In the genomic region with DNA sequence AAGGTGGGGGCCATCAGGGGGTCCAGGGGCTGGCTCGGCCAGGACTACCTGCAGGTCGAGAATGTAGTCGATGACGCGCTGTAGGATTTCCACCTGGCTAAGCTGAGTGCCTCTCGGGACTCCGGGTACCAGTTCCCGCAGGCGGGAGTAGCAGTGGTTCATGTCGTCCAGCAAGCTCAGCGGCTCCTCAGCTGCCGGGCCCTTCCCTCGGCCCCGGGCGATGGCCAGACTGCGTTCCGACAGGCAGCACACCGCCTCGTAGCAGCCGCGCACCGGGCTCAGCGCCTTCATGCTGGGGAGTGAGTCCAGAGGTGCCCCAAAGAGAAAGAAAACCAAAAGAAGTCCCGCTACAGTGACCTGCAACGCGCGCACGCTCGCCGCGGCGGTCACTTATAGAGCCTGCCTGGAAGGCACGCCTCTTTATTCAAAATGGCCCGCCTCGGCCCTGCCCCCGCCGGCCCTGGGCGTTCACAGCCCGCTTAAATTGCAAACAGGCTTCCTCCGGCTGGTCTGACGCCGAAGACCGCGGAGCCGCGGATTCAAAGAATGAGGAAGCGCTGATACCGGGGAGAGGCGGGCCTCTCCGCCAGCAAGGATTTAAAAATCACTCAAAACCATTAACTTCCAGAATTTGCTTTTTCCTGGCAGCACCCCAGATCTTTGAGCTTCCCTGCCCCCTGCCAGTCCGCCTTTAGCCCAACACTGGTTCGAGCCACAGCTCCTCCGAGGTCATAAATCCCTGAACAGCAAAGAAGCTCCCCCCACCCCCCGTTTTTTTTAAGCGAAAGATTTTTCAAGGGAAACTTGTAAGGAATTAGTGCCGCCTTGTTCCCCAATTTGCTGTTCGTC, we compare ENCODE assay signal across 1 cellular context.
TF ChIP-seq lines count a peak whose summit lies in the region.

A gene with protein sequence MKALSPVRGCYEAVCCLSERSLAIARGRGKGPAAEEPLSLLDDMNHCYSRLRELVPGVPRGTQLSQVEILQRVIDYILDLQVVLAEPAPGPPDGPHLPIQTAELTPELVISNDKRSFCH (minus strand): TSS at position 366 of the 849 bp plus-strand sequence. CDS start 75 bp downstream, at position 291.

TF ChIP-seq in HepG2, 621 proteins besides CTCF, POLR2A, EP300 and RAD21 (continued from another document and continues in another):
- TF ChIP-seq, protein P1, sequence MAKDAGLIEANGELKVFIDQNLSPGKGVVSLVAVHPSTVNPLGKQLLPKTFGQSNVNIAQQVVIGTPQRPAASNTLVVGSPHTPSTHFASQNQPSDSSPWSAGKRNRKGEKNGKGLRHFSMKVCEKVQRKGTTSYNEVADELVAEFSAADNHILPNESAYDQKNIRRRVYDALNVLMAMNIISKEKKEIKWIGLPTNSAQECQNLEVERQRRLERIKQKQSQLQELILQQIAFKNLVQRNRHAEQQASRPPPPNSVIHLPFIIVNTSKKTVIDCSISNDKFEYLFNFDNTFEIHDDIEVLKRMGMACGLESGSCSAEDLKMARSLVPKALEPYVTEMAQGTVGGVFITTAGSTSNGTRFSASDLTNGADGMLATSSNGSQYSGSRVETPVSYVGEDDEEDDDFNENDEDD (CRISPR knock-in tag; IDR thresholded peaks at IDR 0.05; ENCODE audit: borderline replicate concordance), result peak; percentile 44; the same call in 1 of the 2 replicates
- no peak for TF ChIP-seq HOXA9 (CRISPR knock-in tag; IDR thresholded peaks at IDR 0.05; ENCODE audit: borderline replicate concordance)
- TF ChIP-seq GFI1 (CRISPR knock-in tag; IDR thresholded peaks at IDR 0.05; ENCODE audit: borderline replicate concordance), result peak; percentile 78
- TF ChIP-seq, protein P2, sequence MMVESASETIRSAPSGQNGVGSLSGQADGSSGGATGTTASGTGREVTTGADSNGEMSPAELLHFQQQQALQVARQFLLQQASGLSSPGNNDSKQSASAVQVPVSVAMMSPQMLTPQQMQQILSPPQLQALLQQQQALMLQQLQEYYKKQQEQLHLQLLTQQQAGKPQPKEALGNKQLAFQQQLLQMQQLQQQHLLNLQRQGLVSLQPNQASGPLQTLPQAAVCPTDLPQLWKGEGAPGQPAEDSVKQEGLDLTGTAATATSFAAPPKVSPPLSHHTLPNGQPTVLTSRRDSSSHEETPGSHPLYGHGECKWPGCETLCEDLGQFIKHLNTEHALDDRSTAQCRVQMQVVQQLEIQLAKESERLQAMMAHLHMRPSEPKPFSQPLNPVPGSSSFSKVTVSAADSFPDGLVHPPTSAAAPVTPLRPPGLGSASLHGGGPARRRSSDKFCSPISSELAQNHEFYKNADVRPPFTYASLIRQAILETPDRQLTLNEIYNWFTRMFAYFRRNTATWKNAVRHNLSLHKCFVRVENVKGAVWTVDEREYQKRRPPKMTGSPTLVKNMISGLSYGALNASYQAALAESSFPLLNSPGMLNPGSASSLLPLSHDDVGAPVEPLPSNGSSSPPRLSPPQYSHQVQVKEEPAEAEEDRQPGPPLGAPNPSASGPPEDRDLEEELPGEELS (CRISPR knock-in tag; IDR thresholded peaks at IDR 0.05), result peak; percentile 32; the same call in 1 of the 2 replicates
- TF ChIP-seq, protein P3, sequence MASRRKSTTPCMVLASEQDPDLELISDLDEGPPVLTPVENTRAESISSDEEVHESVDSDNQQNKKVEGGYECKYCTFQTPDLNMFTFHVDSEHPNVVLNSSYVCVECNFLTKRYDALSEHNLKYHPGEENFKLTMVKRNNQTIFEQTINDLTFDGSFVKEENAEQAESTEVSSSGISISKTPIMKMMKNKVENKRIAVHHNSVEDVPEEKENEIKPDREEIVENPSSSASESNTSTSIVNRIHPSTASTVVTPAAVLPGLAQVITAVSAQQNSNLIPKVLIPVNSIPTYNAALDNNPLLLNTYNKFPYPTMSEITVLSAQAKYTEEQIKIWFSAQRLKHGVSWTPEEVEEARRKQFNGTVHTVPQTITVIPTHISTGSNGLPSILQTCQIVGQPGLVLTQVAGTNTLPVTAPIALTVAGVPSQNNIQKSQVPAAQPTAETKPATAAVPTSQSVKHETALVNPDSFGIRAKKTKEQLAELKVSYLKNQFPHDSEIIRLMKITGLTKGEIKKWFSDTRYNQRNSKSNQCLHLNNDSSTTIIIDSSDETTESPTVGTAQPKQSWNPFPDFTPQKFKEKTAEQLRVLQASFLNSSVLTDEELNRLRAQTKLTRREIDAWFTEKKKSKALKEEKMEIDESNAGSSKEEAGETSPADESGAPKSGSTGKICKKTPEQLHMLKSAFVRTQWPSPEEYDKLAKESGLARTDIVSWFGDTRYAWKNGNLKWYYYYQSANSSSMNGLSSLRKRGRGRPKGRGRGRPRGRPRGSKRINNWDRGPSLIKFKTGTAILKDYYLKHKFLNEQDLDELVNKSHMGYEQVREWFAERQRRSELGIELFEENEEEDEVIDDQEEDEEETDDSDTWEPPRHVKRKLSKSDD (CRISPR knock-in tag; IDR thresholded peaks at IDR 0.05; ENCODE audit: low read depth), result no peak
- TF ChIP-seq, protein P4, sequence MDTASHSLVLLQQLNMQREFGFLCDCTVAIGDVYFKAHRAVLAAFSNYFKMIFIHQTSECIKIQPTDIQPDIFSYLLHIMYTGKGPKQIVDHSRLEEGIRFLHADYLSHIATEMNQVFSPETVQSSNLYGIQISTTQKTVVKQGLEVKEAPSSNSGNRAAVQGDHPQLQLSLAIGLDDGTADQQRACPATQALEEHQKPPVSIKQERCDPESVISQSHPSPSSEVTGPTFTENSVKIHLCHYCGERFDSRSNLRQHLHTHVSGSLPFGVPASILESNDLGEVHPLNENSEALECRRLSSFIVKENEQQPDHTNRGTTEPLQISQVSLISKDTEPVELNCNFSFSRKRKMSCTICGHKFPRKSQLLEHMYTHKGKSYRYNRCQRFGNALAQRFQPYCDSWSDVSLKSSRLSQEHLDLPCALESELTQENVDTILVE (CRISPR knock-in tag; IDR thresholded peaks at IDR 0.05), result peak; percentile 45; the same call in 1 of the 2 replicates
- no peak for TF ChIP-seq HNRNPL (IDR thresholded peaks at IDR 0.05; ENCODE audit: low read depth, low read length)
- peak; percentile 65; the same call in 1 of the 2 replicates for TF ChIP-seq SMAD3 (CRISPR knock-in tag; IDR thresholded peaks at IDR 0.05)
- 0 out of 2 replicates have a peak, but pooled peaks have one; percentile 52 for TF ChIP-seq ZSCAN29 (CRISPR knock-in tag; conservative IDR thresholded peaks at IDR 0.05)
- no peak for TF ChIP-seq ZKSCAN8 (CRISPR knock-in tag; IDR thresholded peaks at IDR 0.05; ENCODE audit: borderline replicate concordance)
- peak; percentile 82; the same call in 1 of the 3 replicates for TF ChIP-seq MXI1 (IDR thresholded peaks at IDR 0.05; ENCODE audit: borderline replicate concordance, low read depth, low read length)
- TF ChIP-seq, protein P5, sequence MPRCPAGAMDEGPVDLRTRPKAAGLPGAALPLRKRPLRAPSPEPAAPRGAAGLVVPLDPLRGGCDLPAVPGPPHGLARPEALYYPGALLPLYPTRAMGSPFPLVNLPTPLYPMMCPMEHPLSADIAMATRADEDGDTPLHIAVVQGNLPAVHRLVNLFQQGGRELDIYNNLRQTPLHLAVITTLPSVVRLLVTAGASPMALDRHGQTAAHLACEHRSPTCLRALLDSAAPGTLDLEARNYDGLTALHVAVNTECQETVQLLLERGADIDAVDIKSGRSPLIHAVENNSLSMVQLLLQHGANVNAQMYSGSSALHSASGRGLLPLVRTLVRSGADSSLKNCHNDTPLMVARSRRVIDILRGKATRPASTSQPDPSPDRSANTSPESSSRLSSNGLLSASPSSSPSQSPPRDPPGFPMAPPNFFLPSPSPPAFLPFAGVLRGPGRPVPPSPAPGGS (CRISPR knock-in tag; IDR thresholded peaks at IDR 0.05), result no peak
- TF ChIP-seq ATAD3A (CRISPR knock-in tag; IDR thresholded peaks at IDR 0.05), result no peak
- peak; percentile 9; the same call in 1 of the 2 replicates for TF ChIP-seq CEBPG (CRISPR knock-in tag; IDR thresholded peaks at IDR 0.05)
- TF ChIP-seq, protein P6, sequence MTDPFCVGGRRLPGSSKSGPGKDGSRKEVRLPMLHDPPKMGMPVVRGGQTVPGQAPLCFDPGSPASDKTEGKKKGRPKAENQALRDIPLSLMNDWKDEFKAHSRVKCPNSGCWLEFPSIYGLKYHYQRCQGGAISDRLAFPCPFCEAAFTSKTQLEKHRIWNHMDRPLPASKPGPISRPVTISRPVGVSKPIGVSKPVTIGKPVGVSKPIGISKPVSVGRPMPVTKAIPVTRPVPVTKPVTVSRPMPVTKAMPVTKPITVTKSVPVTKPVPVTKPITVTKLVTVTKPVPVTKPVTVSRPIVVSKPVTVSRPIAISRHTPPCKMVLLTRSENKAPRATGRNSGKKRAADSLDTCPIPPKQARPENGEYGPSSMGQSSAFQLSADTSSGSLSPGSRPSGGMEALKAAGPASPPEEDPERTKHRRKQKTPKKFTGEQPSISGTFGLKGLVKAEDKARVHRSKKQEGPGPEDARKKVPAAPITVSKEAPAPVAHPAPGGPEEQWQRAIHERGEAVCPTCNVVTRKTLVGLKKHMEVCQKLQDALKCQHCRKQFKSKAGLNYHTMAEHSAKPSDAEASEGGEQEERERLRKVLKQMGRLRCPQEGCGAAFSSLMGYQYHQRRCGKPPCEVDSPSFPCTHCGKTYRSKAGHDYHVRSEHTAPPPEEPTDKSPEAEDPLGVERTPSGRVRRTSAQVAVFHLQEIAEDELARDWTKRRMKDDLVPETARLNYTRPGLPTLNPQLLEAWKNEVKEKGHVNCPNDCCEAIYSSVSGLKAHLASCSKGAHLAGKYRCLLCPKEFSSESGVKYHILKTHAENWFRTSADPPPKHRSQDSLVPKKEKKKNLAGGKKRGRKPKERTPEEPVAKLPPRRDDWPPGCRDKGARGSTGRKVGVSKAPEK (CRISPR knock-in tag; IDR thresholded peaks at IDR 0.05; ENCODE audit: borderline replicate concordance), result no peak
- no peak for TF ChIP-seq ZNF34 (CRISPR knock-in tag; IDR thresholded peaks at IDR 0.05; ENCODE audit: borderline replicate concordance)
- TF ChIP-seq, protein P7, sequence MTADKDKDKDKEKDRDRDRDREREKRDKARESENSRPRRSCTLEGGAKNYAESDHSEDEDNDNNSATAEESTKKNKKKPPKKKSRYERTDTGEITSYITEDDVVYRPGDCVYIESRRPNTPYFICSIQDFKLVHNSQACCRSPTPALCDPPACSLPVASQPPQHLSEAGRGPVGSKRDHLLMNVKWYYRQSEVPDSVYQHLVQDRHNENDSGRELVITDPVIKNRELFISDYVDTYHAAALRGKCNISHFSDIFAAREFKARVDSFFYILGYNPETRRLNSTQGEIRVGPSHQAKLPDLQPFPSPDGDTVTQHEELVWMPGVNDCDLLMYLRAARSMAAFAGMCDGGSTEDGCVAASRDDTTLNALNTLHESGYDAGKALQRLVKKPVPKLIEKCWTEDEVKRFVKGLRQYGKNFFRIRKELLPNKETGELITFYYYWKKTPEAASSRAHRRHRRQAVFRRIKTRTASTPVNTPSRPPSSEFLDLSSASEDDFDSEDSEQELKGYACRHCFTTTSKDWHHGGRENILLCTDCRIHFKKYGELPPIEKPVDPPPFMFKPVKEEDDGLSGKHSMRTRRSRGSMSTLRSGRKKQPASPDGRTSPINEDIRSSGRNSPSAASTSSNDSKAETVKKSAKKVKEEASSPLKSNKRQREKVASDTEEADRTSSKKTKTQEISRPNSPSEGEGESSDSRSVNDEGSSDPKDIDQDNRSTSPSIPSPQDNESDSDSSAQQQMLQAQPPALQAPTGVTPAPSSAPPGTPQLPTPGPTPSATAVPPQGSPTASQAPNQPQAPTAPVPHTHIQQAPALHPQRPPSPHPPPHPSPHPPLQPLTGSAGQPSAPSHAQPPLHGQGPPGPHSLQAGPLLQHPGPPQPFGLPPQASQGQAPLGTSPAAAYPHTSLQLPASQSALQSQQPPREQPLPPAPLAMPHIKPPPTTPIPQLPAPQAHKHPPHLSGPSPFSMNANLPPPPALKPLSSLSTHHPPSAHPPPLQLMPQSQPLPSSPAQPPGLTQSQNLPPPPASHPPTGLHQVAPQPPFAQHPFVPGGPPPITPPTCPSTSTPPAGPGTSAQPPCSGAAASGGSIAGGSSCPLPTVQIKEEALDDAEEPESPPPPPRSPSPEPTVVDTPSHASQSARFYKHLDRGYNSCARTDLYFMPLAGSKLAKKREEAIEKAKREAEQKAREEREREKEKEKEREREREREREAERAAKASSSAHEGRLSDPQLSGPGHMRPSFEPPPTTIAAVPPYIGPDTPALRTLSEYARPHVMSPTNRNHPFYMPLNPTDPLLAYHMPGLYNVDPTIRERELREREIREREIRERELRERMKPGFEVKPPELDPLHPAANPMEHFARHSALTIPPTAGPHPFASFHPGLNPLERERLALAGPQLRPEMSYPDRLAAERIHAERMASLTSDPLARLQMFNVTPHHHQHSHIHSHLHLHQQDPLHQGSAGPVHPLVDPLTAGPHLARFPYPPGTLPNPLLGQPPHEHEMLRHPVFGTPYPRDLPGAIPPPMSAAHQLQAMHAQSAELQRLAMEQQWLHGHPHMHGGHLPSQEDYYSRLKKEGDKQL (CRISPR knock-in tag; IDR thresholded peaks at IDR 0.05; ENCODE audit: low read depth), result no peak
- TF ChIP-seq, protein P8, sequence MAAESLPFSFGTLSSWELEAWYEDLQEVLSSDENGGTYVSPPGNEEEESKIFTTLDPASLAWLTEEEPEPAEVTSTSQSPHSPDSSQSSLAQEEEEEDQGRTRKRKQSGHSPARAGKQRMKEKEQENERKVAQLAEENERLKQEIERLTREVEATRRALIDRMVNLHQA (CRISPR knock-in tag; IDR thresholded peaks at IDR 0.05), result 0 out of 2 replicates have a peak, but pooled peaks have one; percentile 50
- no peak for TF ChIP-seq HMGA1 (CRISPR knock-in tag; conservative IDR thresholded peaks at IDR 0.05)
- peak; percentile 79; the same call in 1 of the 2 replicates for TF ChIP-seq ZFP82 (CRISPR knock-in tag; IDR thresholded peaks at IDR 0.05; ENCODE audit: borderline replicate concordance)
- TF ChIP-seq, protein P9, sequence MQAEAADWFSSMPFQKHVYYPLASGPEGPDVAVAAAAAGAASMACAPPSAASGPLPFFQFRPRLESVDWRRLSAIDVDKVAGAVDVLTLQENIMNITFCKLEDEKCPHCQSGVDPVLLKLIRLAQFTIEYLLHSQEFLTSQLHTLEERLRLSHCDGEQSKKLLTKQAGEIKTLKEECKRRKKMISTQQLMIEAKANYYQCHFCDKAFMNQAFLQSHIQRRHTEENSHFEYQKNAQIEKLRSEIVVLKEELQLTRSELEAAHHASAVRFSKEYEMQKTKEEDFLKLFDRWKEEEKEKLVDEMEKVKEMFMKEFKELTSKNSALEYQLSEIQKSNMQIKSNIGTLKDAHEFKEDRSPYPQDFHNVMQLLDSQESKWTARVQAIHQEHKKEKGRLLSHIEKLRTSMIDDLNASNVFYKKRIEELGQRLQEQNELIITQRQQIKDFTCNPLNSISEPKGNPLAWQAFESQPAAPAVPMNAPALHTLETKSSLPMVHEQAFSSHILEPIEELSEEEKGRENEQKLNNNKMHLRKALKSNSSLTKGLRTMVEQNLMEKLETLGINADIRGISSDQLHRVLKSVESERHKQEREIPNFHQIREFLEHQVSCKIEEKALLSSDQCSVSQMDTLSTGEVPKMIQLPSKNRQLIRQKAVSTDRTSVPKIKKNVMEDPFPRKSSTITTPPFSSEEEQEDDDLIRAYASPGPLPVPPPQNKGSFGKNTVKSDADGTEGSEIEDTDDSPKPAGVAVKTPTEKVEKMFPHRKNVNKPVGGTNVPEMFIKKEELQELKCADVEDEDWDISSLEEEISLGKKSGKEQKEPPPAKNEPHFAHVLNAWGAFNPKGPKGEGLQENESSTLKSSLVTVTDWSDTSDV (CRISPR knock-in tag; IDR thresholded peaks at IDR 0.05), result 0 out of 2 replicates have a peak, but pooled peaks have one; percentile 43
- TF ChIP-seq ZNF530 (CRISPR knock-in tag; IDR thresholded peaks at IDR 0.05; ENCODE audit: low read depth), result no peak
- no peak for TF ChIP-seq RBAK (CRISPR knock-in tag; IDR thresholded peaks at IDR 0.05)
